8 cellular contexts compared by ENCODE assay signal in the genomic region with DNA sequence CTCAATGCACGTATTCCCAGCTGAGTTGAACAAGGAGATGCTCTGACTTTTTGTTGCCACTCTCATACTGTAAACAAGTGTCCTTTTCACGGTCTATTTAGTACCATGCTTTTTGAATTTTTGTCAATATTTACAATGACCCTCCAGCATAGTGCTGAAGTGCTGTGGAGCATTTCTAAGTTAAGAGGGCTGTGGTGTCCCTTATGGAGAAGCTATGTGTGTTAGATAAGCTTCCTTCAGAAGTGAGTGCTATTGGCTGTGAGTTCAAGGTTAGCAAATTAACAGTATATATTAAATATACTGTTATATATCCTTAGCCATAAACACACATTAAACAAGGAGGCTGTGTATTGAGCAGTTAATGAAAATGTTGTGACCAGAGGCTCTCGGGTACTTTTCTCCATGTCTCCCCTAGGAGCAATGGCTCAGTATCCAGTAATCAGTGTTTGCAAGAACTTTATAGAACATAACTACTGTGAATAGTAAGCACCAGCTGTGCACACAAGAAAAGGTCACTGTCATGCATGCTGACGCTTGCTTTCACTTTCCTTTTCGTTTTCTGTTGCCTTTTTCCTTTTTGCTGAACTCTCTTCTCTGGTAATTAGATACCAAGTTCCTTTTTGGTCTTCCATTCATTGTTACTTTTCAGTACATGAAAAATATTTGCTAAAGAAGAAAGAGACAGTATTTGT.
DNase-seq lines count a peak whose midpoint lies in the region; ATAC-seq and TF ChIP-seq lines count a peak whose summit lies in the region.

No MANE protein-coding gene starts in this region.

- POLR2A ChIA-PET in RWPE1 (lab: Yijun Ruan, JAX; ENCODE audit: low non-redundant PET) = no interaction called here

- CTCF ChIA-PET in RWPE1 (lab: Yijun Ruan, JAX) = interaction anchor here (0.6 to 0.7 kb wide), 3 partner anchors 20 to 685 kb away, joined by 3 to 4 read pairs (median 4); no protein-coding TSS in a partner anchor

- H3K4me3 ChIP-seq in epithelial cell of esophagus (ENCODE audit: low read length) = peak overlapping the region; percentile 41

- peak; percentile 94 for ATAC-seq in GM21381 (IDR thresholded peaks at IDR 0.05; ENCODE audit: unreplicated experiment)
- peak; percentile 79 for ATAC-seq in sciatic nerve

- H3K27ac ChIP-seq in RWPE1 = peak overlapping the region; percentile 36; the same call in 1 of the 2 replicates

- intact Hi-C loops in sciatic nerve (cut with DNase I) = no loop called here

- TF ChIP-seq CTCF in RWPE1 (conservative IDR thresholded peaks at IDR 0.05; ENCODE audit: low read depth) (no peak), epithelial cell of esophagus (IDR thresholded peaks at IDR 0.05; ENCODE audit: insufficient read depth, low read depth, low read length, missing control alignments) (no peak)

- DNase-seq in ELR (ENCODE audit: low read depth) (peak; percentile 40), HPDE6-E6E7 (ENCODE audit: extremely low spot score) (peak; percentile 17), RWPE1 (ENCODE audit: low spot score) (peak; percentile 18), epithelial cell of esophagus (ENCODE audit: low read depth) (peak; percentile 18), sciatic nerve (ENCODE audit: low spot score) (no peak), activated gamma-delta T cell treated with Interleukin-2 at 50 U/mL for 16 hours (no peak), occipital lobe (lab: John Stamatoyannopoulos, UW) (no peak)

Comparison
In these comparisons a context has a peak if more than half of its experiments do, and no peak if none do; other contexts are left out.
1. DNase-seq: peak in ELR (single experiment), HPDE6-E6E7 (single experiment), RWPE1 (single experiment) and epithelial cell of esophagus (single experiment); none in sciatic nerve (single experiment), activated gamma-delta T cell treated with Interleukin-2 at 50 U/mL for 16 hours (single experiment) and occipital lobe (single experiment).